ENCODE assay signal across 13 cellular contexts in the genomic region with DNA sequence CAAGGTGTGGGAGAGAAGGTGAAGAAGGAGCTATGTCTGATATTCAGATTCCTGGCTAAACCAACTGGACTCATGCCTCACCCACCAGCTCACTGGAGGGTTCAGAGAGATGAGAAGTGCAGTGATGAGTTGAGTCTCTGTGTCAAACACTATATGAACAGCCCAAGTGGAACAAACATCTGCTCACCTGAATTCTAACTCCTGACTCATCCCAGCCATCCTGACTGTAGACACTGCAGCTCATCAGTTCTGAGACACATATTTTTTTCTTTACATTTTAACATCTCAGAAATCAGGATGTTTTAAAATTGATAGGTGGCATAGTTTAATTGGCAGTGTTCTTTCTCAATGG.
"Had no signal": no experiment of that assay in that cellular context is flagged by ENCODE, and none has a peak within 500 bp of the region (broad histone marks: within the 10 kb centered on the region; RNA-seq: fewer than 3 reads in every experiment).

No MANE protein-coding gene starts in this region.

- H3K4me3 Mint-ChIP-seq: naive thymus-derived CD8-positive, alpha-beta T cell; stimulated activated naive B cell treated with anti-CD40 and anti-IgM and Interleukin-4, amounts not matched to agents 10 μg/mL and 1 μg/mL and 100 μg/mL, for 72 hours had no signal

- H3K4me2 ChIP-seq: hepatocyte had no signal

- H3K4me3 ChIP-seq: colonic mucosa, hepatocyte, skin epidermis, uterus had no signal

- ATAC-seq: naive thymus-derived CD8-positive, alpha-beta T cell; sciatic nerve; stimulated activated naive B cell treated with anti-CD40 and anti-IgM and Interleukin-4, amounts not matched to agents 10 μg/mL and 1 μg/mL and 100 μg/mL, for 72 hours had no signal

- H3K27ac ChIP-seq: colonic mucosa, hepatocyte, neutrophil, skin epidermis had no signal

- H2AFZ ChIP-seq: hepatocyte had no signal

- DNase-seq: colonic mucosa; erythroblast; foreskin melanocyte; naive thymus-derived CD8-positive, alpha-beta T cell; stimulated activated CD4-positive, alpha-beta T cell treated with anti-CD3 and anti-CD28 coated beads, Interleukin-2, amount 100 ng/mL, for 24 hours; stimulated activated CD4-positive, alpha-beta T cell treated with anti-CD3 and anti-CD28 coated beads, Interleukin-4, amount 100 ng/mL, for 4 hours; stimulated activated naive B cell treated with anti-CD40 and anti-IgM and Interleukin-4, amounts not matched to agents 10 μg/mL and 1 μg/mL and 100 μg/mL, for 72 hours; trophoblast cell had no signal

- H3K36me3 ChIP-seq: colonic mucosa, neutrophil, uterus had no signal

- H3K9me3 ChIP-seq: colonic mucosa, neutrophil, uterus had no signal

- H3K4me1 ChIP-seq: colonic mucosa had no signal

- H3K27me3 ChIP-seq: colonic mucosa, hepatocyte, uterus had no signal

- H3K27ac Mint-ChIP-seq: stimulated activated naive B cell treated with anti-CD40 and anti-IgM and Interleukin-4, amounts not matched to agents 10 μg/mL and 1 μg/mL and 100 μg/mL, for 72 hours had no signal
